12 cellular contexts compared by ENCODE assay signal in genomic region chr10:101123815-101124617, GRCh38. TPM values are rescaled to one million over a fixed set of nuclear protein-coding genes. Genes with fewer than 3 reads are reported as not detected.
A peak's percentile ranks its signal among the peaks of the same experiment; 100 is the strongest.
DNase-seq lines count a peak whose midpoint lies in the region; ATAC-seq and TF ChIP-seq lines count a peak whose summit lies in the region.
"Had no signal": no experiment of that assay in that cellular context is flagged by ENCODE, and none has a peak within 500 bp of the region (broad histone marks: within the 10 kb centered on the region; RNA-seq: fewer than 3 reads in every experiment).

No MANE protein-coding gene starts in this region.

- peaks cover 22% of the 10 kb centered on the region for H3K4me1 ChIP-seq in CD8-positive, alpha-beta memory T cell (ENCODE audit: insufficient read depth, low read length)
- H3K4me1 ChIP-seq in RWPE2 (ENCODE audit: insufficient read depth, poor library complexity, severe bottlenecking) (no peaks in the 10 kb centered on the region), endodermal cell (ENCODE audit: control insufficient read depth, insufficient read depth, low read length) (no peaks in the 10 kb centered on the region)

- no peak overlapping the region for H3K9ac ChIP-seq in endodermal cell (ENCODE audit: extremely low read depth, low read length, poor library complexity, severe bottlenecking)

- no peak for DNase-seq in CD8-positive, alpha-beta memory T cell
- no peak for DNase-seq in RWPE2 (ENCODE audit: low spot score)
- DNase-seq in endodermal cell: peak; percentile 38
- DNase-seq in osteocyte (ENCODE audit: extremely low spot score, unreplicated experiment): peak; percentile 81
- no peak for DNase-seq in MG63
- DNase-seq: HCEC 1CT, KBM-7, NCI-H2081 treated with DMSO at 0.1 percent for 48 hours, T-helper 9 cell had no signal

- peaks cover 0 to 4% (median 3%) of the 10 kb centered on the region in 3 donors for H3K36me3 Mint-ChIP-seq in CD8-positive, alpha-beta memory T cell
- H3K36me3 Mint-ChIP-seq in endodermal cell (ENCODE audit: low read depth) (no peaks in the 10 kb centered on the region), osteocyte (ENCODE audit: unreplicated experiment) (no peaks in the 10 kb centered on the region)

- CTCF ChIA-PET in CD8-positive, alpha-beta memory T cell (lab: Charles Lee): interaction anchor here (1.0 to 3.7 kb wide), 4 partner anchors 18 to 105 kb away, joined by 3 to 22 read pairs (median 10); no protein-coding TSS in a partner anchor

- no peaks in the 10 kb centered on the region for H3K9me3 ChIP-seq in CD8-positive, alpha-beta memory T cell (ENCODE audit: low read length)
- H3K9me3 ChIP-seq in RWPE2 (ENCODE audit: severe bottlenecking) (no peaks in the 10 kb centered on the region), endodermal cell (ENCODE audit: control insufficient read depth, low read length) (no peaks in the 10 kb centered on the region), MG63 (no peaks in the 10 kb centered on the region)
- H3K9me3 ChIP-seq: neutrophil had no signal

- H3K9me3 Mint-ChIP-seq in CD8-positive, alpha-beta memory T cell: no peaks in the 10 kb centered on the region
- no peaks in the 10 kb centered on the region for H3K9me3 Mint-ChIP-seq in endodermal cell
- H3K9me3 Mint-ChIP-seq in osteocyte (ENCODE audit: unreplicated experiment): no peaks in the 10 kb centered on the region

- POLR2A ChIA-PET in CD8-positive, alpha-beta memory T cell (lab: Charles Lee): no interaction called here

- H3K27ac Mint-ChIP-seq in CD8-positive, alpha-beta memory T cell: peak overlapping the region in 1 of 8 donors; percentile 37
- H3K27ac Mint-ChIP-seq in endodermal cell (no peak overlapping the region), osteocyte (ENCODE audit: unreplicated experiment) (no peak overlapping the region)

- peaks cover 56 to 73% of the 10 kb centered on the region in 2 donors for H3K27me3 Mint-ChIP-seq in CD8-positive, alpha-beta memory T cell
- peaks cover 99% of the 10 kb centered on the region for H3K27me3 Mint-ChIP-seq in endodermal cell (ENCODE audit: insufficient read depth)
- H3K27me3 Mint-ChIP-seq in osteocyte (ENCODE audit: unreplicated experiment): peaks cover 88% of the 10 kb centered on the region

- ATAC-seq in RWPE2 (ENCODE audit: low read depth) (0 out of 3 replicates have a peak, but pooled peaks have one; percentile 9), GM21360 (IDR thresholded peaks at IDR 0.05; ENCODE audit: unreplicated experiment) (no peak), HG02759 (IDR thresholded peaks at IDR 0.05; ENCODE audit: unreplicated experiment) (no peak)

- H3K36me3 ChIP-seq in CD8-positive, alpha-beta memory T cell (ENCODE audit: insufficient read depth, low read length): no peaks in the 10 kb centered on the region
- H3K36me3 ChIP-seq in RWPE2 (ENCODE audit: low read depth): no peaks in the 10 kb centered on the region
- H3K36me3 ChIP-seq in endodermal cell (ENCODE audit: control insufficient read depth, insufficient read depth, low read length): no peaks in the 10 kb centered on the region
- H3K36me3 ChIP-seq in MG63: no peaks in the 10 kb centered on the region
- H3K36me3 ChIP-seq: neutrophil had no signal

- peak overlapping the region; percentile 48 to 81 (median 75) for H3K4me3 Mint-ChIP-seq in CD8-positive, alpha-beta memory T cell
- peak overlapping the region; percentile 0 for H3K4me3 Mint-ChIP-seq in endodermal cell
- peak overlapping the region; percentile 1 for H3K4me3 Mint-ChIP-seq in osteocyte (ENCODE audit: unreplicated experiment)

- peaks cover 63% of the 10 kb centered on the region for H3K27me3 ChIP-seq in CD8-positive, alpha-beta memory T cell (ENCODE audit: insufficient read depth, low read length, poor library complexity, severe bottlenecking)
- H3K27me3 ChIP-seq in RWPE2 (ENCODE audit: insufficient read depth, poor library complexity, severe bottlenecking) (peaks cover 72% of the 10 kb centered on the region), endodermal cell (ENCODE audit: control insufficient read depth, insufficient read depth, low read length, poor library complexity, severe bottlenecking) (peaks cover 100% of the 10 kb centered on the region), MG63 (peaks cover 4% of the 10 kb centered on the region; the same call in 1 of the 2 replicates)

- no peak overlapping the region for H3K27ac ChIP-seq in CD8-positive, alpha-beta memory T cell (ENCODE audit: low read depth, low read length)
- H3K27ac ChIP-seq in RWPE2 (ENCODE audit: poor library complexity, severe bottlenecking): no peak overlapping the region
- no peak overlapping the region for H3K27ac ChIP-seq in endodermal cell (ENCODE audit: low read depth, low read length)
- H3K27ac ChIP-seq: neutrophil had no signal

- 23 to 33% methylated on average over 9 to 13 of the region's 13 CpGs for WGBS in endodermal cell (ENCODE audit: insufficient coverage in 1 of 2, insufficient read length in 1 of 2), 2 experiments

- no peak for TF ChIP-seq CTCF in RWPE2 (IDR thresholded peaks at IDR 0.05; ENCODE audit: poor library complexity, severe bottlenecking)
- TF ChIP-seq CTCF in endodermal cell (conservative IDR thresholded peaks at IDR 0.05): no peak
- no peak for TF ChIP-seq CTCF in osteocyte (IDR thresholded peaks at IDR 0.05)

- peaks cover 29 to 34% (median 32%) of the 10 kb centered on the region in 3 donors for H3K4me1 Mint-ChIP-seq in CD8-positive, alpha-beta memory T cell
- peaks cover 5% of the 10 kb centered on the region for H3K4me1 Mint-ChIP-seq in endodermal cell
- peaks cover 4% of the 10 kb centered on the region for H3K4me1 Mint-ChIP-seq in osteocyte (ENCODE audit: unreplicated experiment)

- H3K4me3 ChIP-seq in CD8-positive, alpha-beta memory T cell (ENCODE audit: low read length): no peak overlapping the region
- no peak overlapping the region for H3K4me3 ChIP-seq in RWPE2 (ENCODE audit: severe bottlenecking)
- no peak overlapping the region for H3K4me3 ChIP-seq in endodermal cell (ENCODE audit: low read length)
- no peak overlapping the region for H3K4me3 ChIP-seq in MG63

RNA-seq across cellular contexts. Expression of gene TLX1, which starts 7.1 kb away (rescaled TPM):
- total RNA-seq in CD8-positive, alpha-beta memory T cell: not detected
- polyA plus RNA-seq in CD8-positive, alpha-beta memory T cell: not detected
- not detected for total RNA-seq in endodermal cell
- polyA plus RNA-seq in endodermal cell (2013, experiment 1 of 2): 0.14 TPM
- polyA plus RNA-seq in endodermal cell (2013, experiment 2 of 2): 0.12 TPM
- total RNA-seq in osteocyte: not detected in 2 replicates
- total RNA-seq in MG63 (2014; rRNA removed; shearing (Covaris generic); ENCODE audit: low replicate concordance): not detected in 2 replicates

Comparison
In these comparisons a context has a peak if more than half of its experiments do, and no peak if none do; other contexts are left out.
1. DNase-seq: peak in endodermal cell (single experiment) and osteocyte (single experiment); none in CD8-positive, alpha-beta memory T cell (0 of 5), RWPE2 (single experiment) and MG63 (single experiment).
2. H3K4me3 Mint-ChIP-seq: peak in every context shown above with its lines; median percentile 75 in CD8-positive, alpha-beta memory T cell; 1 in osteocyte; 0 in endodermal cell.